In genomic region chr13:112792511-112792910, GRCh38 we compare ENCODE assay signal across 23 cellular contexts.
DNase-seq lines count a peak whose midpoint lies in the region; ATAC-seq, FAIRE-seq and TF ChIP-seq lines count a peak whose summit lies in the region.
"Had no signal": no experiment of that assay in that cellular context is flagged by ENCODE, and none has a peak within 500 bp of the region (broad histone marks: within the 10 kb centered on the region; RNA-seq: fewer than 3 reads in every experiment).

No MANE protein-coding gene starts in this region.

- WGBS in small intestine, 3 donors, result 71 to 93% (median 81%) methylated on average over 6 of the region's 6 CpGs

- no peaks in the 10 kb centered on the region for H3K36me3 Mint-ChIP-seq in Calu3 (ENCODE audit: insufficient read depth, unreplicated experiment)

- intact Hi-C loops in Calu3 (cut with micrococcal nuclease; ENCODE audit: unreplicated experiment), result no loop called here

- no peaks in the 10 kb centered on the region for H3K9me3 Mint-ChIP-seq in Calu3 (ENCODE audit: low read depth, unreplicated experiment)
- H3K9me3 Mint-ChIP-seq: neural crest cell had no signal

- H3K4me2 ChIP-seq in BLaER1 treated with 17β-estradiol and CSF1 and Interleukin-3, amounts not matched to agents 10 nM and 100 nM, result peak overlapping the region in 10 of 11 experiments; percentile 1 to 79 (median 56); a peak in 18 of 22 replicates

- FAIRE-seq in small intestine (lab: Jason Lieb, UNC), result no peak

- CTCF ChIA-PET in Calu3 (lab: Charles Lee), result no interaction called here

- BruUV-seq in Calu3 (replicated peaks; lab: Mats Ljungman, UMichigan), result no TSS peak

- no peaks in the 10 kb centered on the region for H3K27me3 Mint-ChIP-seq in Calu3 (ENCODE audit: unreplicated experiment)
- H3K27me3 Mint-ChIP-seq: progenitor cell of endocrine pancreas had no signal

- TF ChIP-seq CTCF in Calu3 (IDR thresholded peaks at IDR 0.05; ENCODE audit: unreplicated experiment), result no peak

- no peak overlapping the region for H3K27ac ChIP-seq in BLaER1 treated with 17β-estradiol and CSF1 and Interleukin-3, amounts not matched to agents 10 nM and 100 nM
- H3K27ac ChIP-seq in small intestine (ENCODE audit: low read depth in 1 of 2, low read length in 1 of 2), result no peak overlapping the region
- H3K27ac ChIP-seq: transverse colon had no signal

- no peaks in the 10 kb centered on the region for H3K4me1 Mint-ChIP-seq in Calu3 (ENCODE audit: low read depth, unreplicated experiment)
- H3K4me1 Mint-ChIP-seq: neural crest cell had no signal

- ATAC-seq in HG02610 (IDR thresholded peaks at IDR 0.05; ENCODE audit: unreplicated experiment), result no peak

- no peak for DNase-seq in Calu3
- peak; percentile 5 for DNase-seq in ecto neural progenitor cell (ENCODE audit: low spot score)
- DNase-seq in mesenteric fat pad (ENCODE audit: low spot score), result peak; percentile 41
- no peak for DNase-seq in NCI-H774 (lab: John Stamatoyannopoulos, UW)
- no peak for DNase-seq in small intestine
- no peak for DNase-seq in NCI-H2029 (lab: John Stamatoyannopoulos, UW)
- DNase-seq: activated CD4-positive, alpha-beta T cell treated with anti-CD3 and anti-CD28 coated beads for 4 hours; erythroblast; foreskin melanocyte; HCEC 1CT; hypothalamus; kidney glomerular epithelial cell; NCI-H1105; NCI-H2081; NCI-H446 treated with DMSO at 0.1 percent for 48 hours; RPMI8226; stimulated activated CD4-positive, alpha-beta T cell treated with anti-CD3 and anti-CD28 coated beads, Interleukin-2, amount 100 ng/mL, for 24 hours; stimulated activated naive CD4-positive, alpha-beta T cell treated with Interleukin-2 at 50 U/mL for 16 hours; transverse colon had no signal

- H3K36me3 ChIP-seq in BLaER1 treated with 17β-estradiol and CSF1 and Interleukin-3, amounts not matched to agents 10 nM and 100 nM, result peaks cover 52 to 95% (median 80%) of the 10 kb centered on the region in 11 experiments
- peaks cover 0 to 1% of the 10 kb centered on the region in 2 donors for H3K36me3 ChIP-seq in small intestine (ENCODE audit: control insufficient read depth in 2 of 2, insufficient read depth in 2 of 2, low read length in 2 of 2)
- H3K36me3 ChIP-seq: transverse colon had no signal

- H3K4me3 Mint-ChIP-seq in Calu3 (ENCODE audit: low read depth, unreplicated experiment), result no peak overlapping the region
- H3K4me3 Mint-ChIP-seq: neural crest cell had no signal

- peak overlapping the region; percentile 17 for H3K27ac Mint-ChIP-seq in Calu3 (ENCODE audit: unreplicated experiment)
- H3K27ac Mint-ChIP-seq: progenitor cell of endocrine pancreas had no signal

- H3K4me3 ChIP-seq in BLaER1 treated with 17β-estradiol and CSF1 and Interleukin-3, amounts not matched to agents 10 nM and 100 nM, result no peak overlapping the region
- H3K4me3 ChIP-seq in small intestine (ENCODE audit: low read depth in 1 of 2, low read length in 2 of 2), result no peak overlapping the region
- H3K4me3 ChIP-seq: transverse colon had no signal

- no peaks in the 10 kb centered on the region for H3K27me3 ChIP-seq in BLaER1 treated with 17β-estradiol and CSF1 and Interleukin-3, amounts not matched to agents 10 nM and 100 nM
- H3K27me3 ChIP-seq in small intestine (ENCODE audit: control insufficient read depth in 2 of 2, insufficient read depth in 2 of 2, low read length in 2 of 2), result no peaks in the 10 kb centered on the region
- H3K27me3 ChIP-seq: transverse colon had no signal

- H3K4me1 ChIP-seq in BLaER1 treated with 17β-estradiol and CSF1 and Interleukin-3, amounts not matched to agents 10 nM and 100 nM, result peaks cover 18 to 24% (median 20%) of the 10 kb centered on the region in 10 experiments
- no peaks in the 10 kb centered on the region for H3K4me1 ChIP-seq in small intestine (ENCODE audit: control insufficient read depth in 2 of 2, insufficient read depth in 1 of 2, low read depth in 1 of 2, low read length in 1 of 2)
- H3K4me1 ChIP-seq: transverse colon had no signal

- peak overlapping the region in 1 of 11 experiments; percentile 2; a peak in 1 of 22 replicates for H3K9ac ChIP-seq in BLaER1 treated with 17β-estradiol and CSF1 and Interleukin-3, amounts not matched to agents 10 nM and 100 nM

- H4K20me1 ChIP-seq in BLaER1 treated with 17β-estradiol and CSF1 and Interleukin-3, amounts not matched to agents 10 nM and 100 nM, result peaks cover 0 to 58% (median 32%) of the 10 kb centered on the region in 11 experiments; a peak in 18 of 22 replicates

- H3K9me3 ChIP-seq in BLaER1 treated with 17β-estradiol and CSF1 and Interleukin-3, amounts not matched to agents 10 nM and 100 nM (replicated peaks in 1 of 11), result peaks cover 7 to 38% (median 27%) of the 10 kb centered on the region in 11 experiments; a peak in 20 of 22 replicates
- H3K9me3 ChIP-seq in small intestine (ENCODE audit: control insufficient read depth, low read depth), result no peaks in the 10 kb centered on the region
- H3K9me3 ChIP-seq: transverse colon had no signal

Comparison
In these comparisons a context has a peak if more than half of its experiments do, and no peak if none do; other contexts are left out.
1. DNase-seq: peak in ecto neural progenitor cell (single experiment) and mesenteric fat pad (single experiment); none in Calu3 (single experiment), NCI-H774 (single experiment), small intestine (single experiment) and NCI-H2029 (single experiment).